ENCODE assay signal across 8 cellular contexts in genomic region chr19:40803857-40804782, GRCh38.
DNase-seq lines count a peak whose midpoint lies in the region; ATAC-seq and FAIRE-seq lines count a peak whose summit lies in the region.

No MANE protein-coding gene starts in this region.

- no peak overlapping the region for H3K9ac ChIP-seq in SK-N-MC (ENCODE audit: insufficient read length)

- H3K4me3 ChIP-seq in SK-N-MC (no peak overlapping the region), muscle layer of duodenum (ENCODE audit: low read depth in 1 of 2, low read length in 2 of 2) (peak overlapping the region in 1 of 2 donors; percentile 6)

- H3K36me3 ChIP-seq in SK-N-MC (ENCODE audit: insufficient read depth, low read length): peaks cover 63% of the 10 kb centered on the region
- peaks cover 17 to 20% of the 10 kb centered on the region in 2 donors for H3K36me3 ChIP-seq in muscle layer of duodenum (ENCODE audit: control insufficient read depth in 1 of 2, insufficient read depth in 2 of 2, low read length in 2 of 2)

- no peaks in the 10 kb centered on the region for H3K27me3 ChIP-seq in muscle layer of duodenum (ENCODE audit: low read depth, low read length)

- H3K9me3 ChIP-seq in SK-N-MC (ENCODE audit: low read depth, low read length) (no peaks in the 10 kb centered on the region), muscle layer of duodenum (ENCODE audit: control insufficient read depth in 1 of 2, low read length in 2 of 2) (no peaks in the 10 kb centered on the region)

- ATAC-seq in HG02571 (IDR thresholded peaks at IDR 0.05; ENCODE audit: unreplicated experiment) (no peak), GM19452 (IDR thresholded peaks at IDR 0.05; ENCODE audit: unreplicated experiment) (no peak)

- H3K4me1 ChIP-seq in muscle layer of duodenum (ENCODE audit: control insufficient read depth in 1 of 2, insufficient read depth in 2 of 2, low read length in 2 of 2): peaks cover 38 to 84% of the 10 kb centered on the region in 2 donors

- FAIRE-seq in GM18507 (lab: Jason Lieb, UNC): peak; percentile 92

- DNase-seq in GM18507 (ENCODE audit: extremely low spot score, insufficient read length, low read depth): no peak
- DNase-seq in SK-N-MC (ENCODE audit: low read depth, low spot score): no peak
- DNase-seq in caudate nucleus (lab: John Stamatoyannopoulos, UW): no peak
- DNase-seq in medulla oblongata (ENCODE audit: extremely low spot score): no peak
- no peak for DNase-seq in epidermal melanocyte (ENCODE audit: insufficient read length, low spot score)

- H3K27ac ChIP-seq in SK-N-MC: peak overlapping the region; percentile 36; the same call in 1 of the 2 replicates
- peak overlapping the region; percentile 58 for H3K27ac ChIP-seq in caudate nucleus (ENCODE audit: low read depth, low read length)
- peak overlapping the region; percentile 67 for H3K27ac ChIP-seq in muscle layer of duodenum (ENCODE audit: low read length)
